In genomic region chr1:205832326-205832751, GRCh38 we compare ENCODE assay signal across 22 cellular contexts. TPM values are rescaled to one million over a fixed set of nuclear protein-coding genes. Genes with fewer than 3 reads are reported as not detected.
DNase-seq lines count a peak whose midpoint lies in the region; ATAC-seq and TF ChIP-seq lines count a peak whose summit lies in the region.
"Had no signal": no experiment of that assay in that cellular context is flagged by ENCODE, and none has a peak within 500 bp of the region (broad histone marks: within the 10 kb centered on the region; RNA-seq: fewer than 3 reads in every experiment).

No MANE protein-coding gene starts in this region.

- H3K27me3 Mint-ChIP-seq in nephron (ENCODE audit: low read depth) (no peaks in the 10 kb centered on the region), MCF 10A (ENCODE audit: insufficient read depth, unreplicated experiment) (peaks cover 13% of the 10 kb centered on the region)
- H3K27me3 Mint-ChIP-seq: CD4-positive, alpha-beta memory T cell; central memory CD8-positive, alpha-beta T cell had no signal

- TF ChIP-seq CTCF in nephron (IDR thresholded peaks at IDR 0.05; ENCODE audit: unreplicated experiment in 3 of 3) (no peak), MCF 10A (IDR thresholded peaks at IDR 0.05; ENCODE audit: unreplicated experiment) (no peak)

- no TSS peak for BruUV-seq in MCF 10A (replicated peaks; lab: Mats Ljungman, UMichigan)

- DNase-seq in left ventricle myocardium superior, result no peak
- no peak for DNase-seq in Right ventricle myocardium superior
- DNase-seq in dermis blood vessel endothelial cell, result peak; percentile 45
- DNase-seq in MCF 10A (ENCODE audit: unreplicated experiment), result no peak
- no peak for DNase-seq in NCI-H82 (lab: John Stamatoyannopoulos, UW)
- DNase-seq: activated CD4-positive, alpha-beta T cell treated with anti-CD3 and anti-CD28 coated beads for 1 hour; activated naive CD4-positive, alpha-beta T cell treated with anti-CD3 and anti-CD28 coated beads, Interleukin-2, amount 10 ng/mL, durations not matched to agents 7 days and 5 days; activated T-cell treated with anti-CD3 and anti-CD28 coated beads, Interleukin-2, amount 50 U/mL, for 72 hours; CD4-positive, alpha-beta memory T cell; DMS153; gastrocnemius medialis; GF-D8; NCI-H187 treated with DMSO at 0.1 percent for 48 hours; NCI-H345; stimulated activated CD4-positive, alpha-beta T cell treated with anti-CD3 and anti-CD28 coated beads, Interleukin-12 subunit alpha, Interleukin-12 subunit beta, amount 100 ng/mL, for 4 hours; uterus had no signal

- CTCF ChIA-PET in MCF 10A (lab: Yijun Ruan, JAX), result interaction anchor here (0.6 to 1.2 kb wide), 2 partner anchors 11 to 151 kb away, joined by 3 to 4 read pairs; no protein-coding TSS in a partner anchor

- intact Hi-C loops in left ventricle myocardium superior (cut with micrococcal nuclease), result no loop called here
- intact Hi-C loops in Right ventricle myocardium superior (cut with DNase I), result no loop called here
- intact Hi-C loops in MCF 10A (cut with micrococcal nuclease), result no loop called here

- POLR2A ChIA-PET in MCF 10A (lab: Yijun Ruan, JAX), result interaction anchor here (0.7 to 1.1 kb wide), 2 partner anchors 11 to 1920 kb away, joined by 3 read pairs; no protein-coding TSS in a partner anchor

- peak; percentile 42 for ATAC-seq in left ventricle myocardium superior
- ATAC-seq in Right ventricle myocardium superior (ENCODE audit: poor library complexity), result no peak
- no peak for ATAC-seq in HG03139 (IDR thresholded peaks at IDR 0.05; ENCODE audit: unreplicated experiment)
- no peak for ATAC-seq in HG03439 (IDR thresholded peaks at IDR 0.05; ENCODE audit: unreplicated experiment)
- ATAC-seq: activated T-cell treated with anti-CD3 and anti-CD28 coated beads, Interleukin-2, amount 50 U/mL, for 72 hours; esophagus mucosa had no signal

- H3K4me1 Mint-ChIP-seq in nephron (peaks cover 24% of the 10 kb centered on the region), MCF 10A (ENCODE audit: insufficient read depth, unreplicated experiment) (no peaks in the 10 kb centered on the region)
- H3K4me1 Mint-ChIP-seq: activated naive CD4-positive, alpha-beta T cell treated with anti-CD3 and anti-CD28 coated beads, Interleukin-2, amount 10 ng/mL, durations not matched to agents 7 days and 5 days; CD4-positive, alpha-beta memory T cell; central memory CD8-positive, alpha-beta T cell had no signal

- H3K9me3 Mint-ChIP-seq in nephron, result no peaks in the 10 kb centered on the region
- no peaks in the 10 kb centered on the region for H3K9me3 Mint-ChIP-seq in MCF 10A (ENCODE audit: unreplicated experiment)
- H3K9me3 Mint-ChIP-seq: activated naive CD4-positive, alpha-beta T cell treated with anti-CD3 and anti-CD28 coated beads, Interleukin-2, amount 10 ng/mL, durations not matched to agents 7 days and 5 days; activated T-cell treated with anti-CD3 and anti-CD28 coated beads, Interleukin-2, amount 50 U/mL, for 72 hours; central memory CD8-positive, alpha-beta T cell had no signal

- H3K36me3 Mint-ChIP-seq in nephron (ENCODE audit: low read depth) (no peaks in the 10 kb centered on the region), MCF 10A (ENCODE audit: insufficient read depth, unreplicated experiment) (no peaks in the 10 kb centered on the region)
- H3K36me3 Mint-ChIP-seq: activated naive CD4-positive, alpha-beta T cell treated with anti-CD3 and anti-CD28 coated beads, Interleukin-2, amount 10 ng/mL, durations not matched to agents 7 days and 5 days had no signal

- H3K27ac Mint-ChIP-seq in nephron (peak overlapping the region; percentile 27 to 60 (median 44)), MCF 10A (ENCODE audit: low read depth, unreplicated experiment) (no peak overlapping the region)
- H3K27ac Mint-ChIP-seq: activated naive CD4-positive, alpha-beta T cell treated with anti-CD3 and anti-CD28 coated beads, Interleukin-2, amount 10 ng/mL, durations not matched to agents 7 days and 5 days; activated T-cell treated with anti-CD3 and anti-CD28 coated beads, Interleukin-2, amount 50 U/mL, for 72 hours; CD4-positive, alpha-beta memory T cell had no signal

- H3K4me3 Mint-ChIP-seq in nephron (no peak overlapping the region), MCF 10A (ENCODE audit: unreplicated experiment) (no peak overlapping the region)
- H3K4me3 Mint-ChIP-seq: activated naive CD4-positive, alpha-beta T cell treated with anti-CD3 and anti-CD28 coated beads, Interleukin-2, amount 10 ng/mL, durations not matched to agents 7 days and 5 days; activated T-cell treated with anti-CD3 and anti-CD28 coated beads, Interleukin-2, amount 50 U/mL, for 72 hours; CD4-positive, alpha-beta memory T cell; central memory CD8-positive, alpha-beta T cell had no signal

RNA-seq across cellular contexts. Expression of gene PM20D1, which starts 17.6 kb away (rescaled TPM):
- 1.6 TPM for total RNA-seq in left ventricle myocardium superior
- total RNA-seq in Right ventricle myocardium superior, result 1.9 TPM
- 0.05 TPM in 1 of 2 replicates, not detected in the other for total RNA-seq in dermis blood vessel endothelial cell
- total RNA-seq in MCF 10A (2022), result not detected in 2 replicates
- total RNA-seq: esophagus mucosa, gastrocnemius medialis, H1 had no signal

RNA-seq across cellular contexts. Expression of gene SLC41A1, which starts 19.3 kb away (rescaled TPM):
- total RNA-seq in left ventricle myocardium superior (511 TPM), Right ventricle myocardium superior (465 TPM), dermis blood vessel endothelial cell (22.8 and 30.7 TPM in 2 replicates), MCF 10A (2022) (48.8 and 49.7 TPM in 2 replicates)

RNA-seq across cellular contexts. Expression of gene RAB29, which starts 57.1 kb away (rescaled TPM):
- total RNA-seq in left ventricle myocardium superior, result 14.5 TPM
- total RNA-seq in Right ventricle myocardium superior, result 15.0 TPM
- 28.2 and 29.6 TPM in 2 replicates for total RNA-seq in dermis blood vessel endothelial cell
- total RNA-seq in MCF 10A (2022), result 33.6 and 44.8 TPM in 2 replicates
